Comparison of ENCODE assay signal across 10 cellular contexts in genomic region chr22:46970411-46971123, GRCh38.
DNase-seq lines count a peak whose midpoint lies in the region; ATAC-seq and TF ChIP-seq lines count a peak whose summit lies in the region.
"Had no signal": no experiment of that assay in that cellular context is flagged by ENCODE, and none has a peak within 500 bp of the region (broad histone marks: within the 10 kb centered on the region; RNA-seq: fewer than 3 reads in every experiment).

No MANE protein-coding gene starts in this region.

- peak in 1 of 2 donors; percentile 21 for DNase-seq in heart right ventricle
- DNase-seq in stimulated activated CD4-positive, alpha-beta T cell treated with anti-CD3 and anti-CD28 coated beads, Interleukin-12 subunit alpha, Interleukin-12 subunit beta, amount 100 ng/mL, for 4 hours, result no peak
- DNase-seq in SJCRH30, result no peak
- no peak for DNase-seq in NCI-H1436 treated with DMSO at 0.1 percent for 48 hours (lab: John Stamatoyannopoulos, UW)
- DNase-seq: HFFc6, T-cell had no signal

- H3K9ac ChIP-seq in BLaER1 (no peak overlapping the region), parathyroid adenoma (no peak overlapping the region)

- no peaks in the 10 kb centered on the region for H3K9me3 ChIP-seq in BLaER1
- no peaks in the 10 kb centered on the region for H3K9me3 ChIP-seq in heart right ventricle
- no peaks in the 10 kb centered on the region for H3K9me3 ChIP-seq in parathyroid adenoma (ENCODE audit: control insufficient read depth, low read length)
- H3K9me3 ChIP-seq in SJCRH30 (replicated peaks), result no peaks in the 10 kb centered on the region

- H3K27me3 ChIP-seq in BLaER1, result no peaks in the 10 kb centered on the region
- H3K27me3 ChIP-seq in heart right ventricle, result no peaks in the 10 kb centered on the region
- no peaks in the 10 kb centered on the region for H3K27me3 ChIP-seq in parathyroid adenoma (ENCODE audit: control insufficient read depth, insufficient read depth, low read length)
- no peaks in the 10 kb centered on the region for H3K27me3 ChIP-seq in SJCRH30

- H3K36me3 Mint-ChIP-seq in activated T-helper 17 cell treated with anti-CD3 and anti-CD28 coated beads, Interleukin-2, amount 50 U/mL, for 72 hours (ENCODE audit: low read depth), result peaks cover 63% of the 10 kb centered on the region

- WGBS in heart right ventricle, 2 donors, result 70 to 74% methylated on average over 14 of the region's 14 CpGs

- peaks cover 30% of the 10 kb centered on the region for H3K4me1 Mint-ChIP-seq in activated T-helper 17 cell treated with anti-CD3 and anti-CD28 coated beads, Interleukin-2, amount 50 U/mL, for 72 hours

- H3K4me2 ChIP-seq in BLaER1 (peak overlapping the region; percentile 68), parathyroid adenoma (ENCODE audit: low read length) (no peak overlapping the region)

- H3K4me1 ChIP-seq in BLaER1 (peaks cover 54% of the 10 kb centered on the region), heart right ventricle (peaks cover 17 to 37% (median 30%) of the 10 kb centered on the region in 9 donors), parathyroid adenoma (no peaks in the 10 kb centered on the region), SJCRH30 (no peaks in the 10 kb centered on the region)

- H4K20me1 ChIP-seq in BLaER1, result peaks cover 84% of the 10 kb centered on the region

- no peaks in the 10 kb centered on the region for H3K9me3 Mint-ChIP-seq in activated T-helper 17 cell treated with anti-CD3 and anti-CD28 coated beads, Interleukin-2, amount 50 U/mL, for 72 hours
- H3K9me3 Mint-ChIP-seq: HFFc6, T-cell had no signal

- no peak overlapping the region for H2AFZ ChIP-seq in parathyroid adenoma

- peak overlapping the region; percentile 34 for H3K4me3 Mint-ChIP-seq in activated T-helper 17 cell treated with anti-CD3 and anti-CD28 coated beads, Interleukin-2, amount 50 U/mL, for 72 hours
- H3K4me3 Mint-ChIP-seq: HFFc6, T-cell had no signal

- H3K27ac ChIP-seq in BLaER1 (peak overlapping the region; percentile 53; the same call in 1 of the 2 replicates), heart right ventricle (peak overlapping the region; percentile 17 to 90 (median 74)), parathyroid adenoma (peak overlapping the region; percentile 32), SJCRH30 (no peak overlapping the region)

- peaks cover 32% of the 10 kb centered on the region for H3K36me3 ChIP-seq in BLaER1
- peaks cover 0 to 22% (median 0%) of the 10 kb centered on the region in 9 donors for H3K36me3 ChIP-seq in heart right ventricle
- no peaks in the 10 kb centered on the region for H3K36me3 ChIP-seq in parathyroid adenoma (ENCODE audit: control insufficient read depth, insufficient read depth, low read length)
- H3K36me3 ChIP-seq in SJCRH30, result no peaks in the 10 kb centered on the region

- ATAC-seq in activated T-helper 17 cell treated with anti-CD3 and anti-CD28 coated beads, Interleukin-2, amount 50 U/mL, for 72 hours (replicated peaks), result no peak
- ATAC-seq in heart right ventricle, result peak in 6 of 8 donors; percentile 5 to 75 (median 34)
- ATAC-seq in GM21447 (IDR thresholded peaks at IDR 0.05; ENCODE audit: unreplicated experiment), result no peak
- ATAC-seq: T-cell had no signal

- no peaks in the 10 kb centered on the region for H3K79me2 ChIP-seq in parathyroid adenoma

- H3K4me3 ChIP-seq in BLaER1 (no peak overlapping the region), heart right ventricle (no peak overlapping the region), parathyroid adenoma (ENCODE audit: low read depth, low read length) (no peak overlapping the region), SJCRH30 (no peak overlapping the region)

- H3K27me3 Mint-ChIP-seq in activated T-helper 17 cell treated with anti-CD3 and anti-CD28 coated beads, Interleukin-2, amount 50 U/mL, for 72 hours, result no peaks in the 10 kb centered on the region
- H3K27me3 Mint-ChIP-seq: T-cell had no signal

- TF ChIP-seq CTCF in heart right ventricle (IDR thresholded peaks at IDR 0.05) (no peak), parathyroid adenoma (IDR thresholded peaks at IDR 0.05) (no peak)

- H3K27ac Mint-ChIP-seq in activated T-helper 17 cell treated with anti-CD3 and anti-CD28 coated beads, Interleukin-2, amount 50 U/mL, for 72 hours, result peak overlapping the region; percentile 76
- H3K27ac Mint-ChIP-seq: HFFc6 had no signal

- intact Hi-C loops in heart right ventricle (cut with DNase I), result no loop called here

Comparison
In these comparisons a context has a peak if more than half of its experiments do, and no peak if none do; other contexts are left out.
1. ATAC-seq: peak in heart right ventricle (6 of 8); none in activated T-helper 17 cell treated with anti-CD3 and anti-CD28 coated beads, Interleukin-2, amount 50 U/mL, for 72 hours (single experiment) and GM21447 (single experiment).